Comparison of ENCODE assay signal across 32 cellular contexts in genomic region chr12:25853696-25854095, GRCh38.
"Had no signal": no experiment of that assay in that cellular context is flagged by ENCODE, and none has a peak within 500 bp of the region (broad histone marks: within the 10 kb centered on the region; RNA-seq: fewer than 3 reads in every experiment).

No MANE protein-coding gene starts in this region.

- H3K9me3 ChIP-seq: MG63, SJCRH30 had no signal

- DNase-seq: activated CD4-positive, alpha-beta memory T cell treated with anti-CD3 and anti-CD28 coated beads, Interleukin-2, amount 10 ng/mL, durations not matched to agents 7 days and 5 days; activated CD4-positive, alpha-beta T cell treated with anti-CD3 and anti-CD28 coated beads for 1 hour; activated CD4-positive, alpha-beta T cell treated with anti-CD3 and anti-CD28 coated beads for 48 hours; activated CD4-positive, CD25-positive, alpha-beta regulatory T cell; activated CD8-positive, alpha-beta memory T cell treated with anti-CD3 and anti-CD28 coated beads for 24 hours; activated effector memory CD4-positive, alpha-beta T cell treated with anti-CD3 and anti-CD28 coated beads, Interleukin-2, amount 50 U/mL, for 16 hours; activated naive CD4-positive, alpha-beta T cell; activated naive CD4-positive, alpha-beta T cell treated with anti-CD3 and anti-CD28 coated beads, Interleukin-2, amount 50 U/mL, for 16 hours; activated naive CD8-positive, alpha-beta T cell treated with anti-CD3 and anti-CD28 coated beads for 36 hours; activated T-cell treated with anti-CD3 and anti-CD28 coated beads, Interleukin-2, amount 50 U/mL, for 1 hour; activated T-cell treated with anti-CD3 and anti-CD28 coated beads, Interleukin-2, amount 50 U/mL, for 72 hours; amniotic stem cell; aorta; brain microvascular endothelial cell; central memory CD4-positive, alpha-beta T cell; Kasumi-1; MG63; NCI-H1048; NCI-H1105 treated with DMSO at 0.1 percent for 48 hours; NCI-H1436; NCI-H1694; NCI-H1930; NCI-H2081 treated with DMSO at 0.1 percent for 48 hours; NCI-H345; NCI-H524 treated with DMSO at 0.1 percent for 48 hours; NK-92 treated with Interleukin-12 subunit alpha and Interleukin-12 subunit beta, amount 100 ng/mL, for 24 hours; SHP77; SJCRH30; T1000; WERI-Rb-1 had no signal

- H3K36me3 ChIP-seq: brain microvascular endothelial cell, MG63, SJCRH30, WERI-Rb-1 had no signal

- H3K36me3 Mint-ChIP-seq: activated naive CD8-positive, alpha-beta T cell treated with anti-CD3 and anti-CD28 coated beads for 36 hours had no signal

- H3K27ac Mint-ChIP-seq: activated CD4-positive, alpha-beta memory T cell treated with anti-CD3 and anti-CD28 coated beads, Interleukin-2, amount 10 ng/mL, durations not matched to agents 7 days and 5 days; activated naive CD8-positive, alpha-beta T cell treated with anti-CD3 and anti-CD28 coated beads for 36 hours; activated T-cell treated with anti-CD3 and anti-CD28 coated beads, Interleukin-2, amount 50 U/mL, for 72 hours; activated T-helper 17 cell treated with anti-CD3 and anti-CD28 coated beads, Interleukin-2, amount 50 U/mL, for 72 hours had no signal

- H3K4me3 Mint-ChIP-seq: activated CD4-positive, alpha-beta memory T cell treated with anti-CD3 and anti-CD28 coated beads, Interleukin-2, amount 10 ng/mL, durations not matched to agents 7 days and 5 days; activated naive CD8-positive, alpha-beta T cell treated with anti-CD3 and anti-CD28 coated beads for 36 hours; activated T-cell treated with anti-CD3 and anti-CD28 coated beads, Interleukin-2, amount 50 U/mL, for 72 hours; activated T-helper 17 cell treated with anti-CD3 and anti-CD28 coated beads, Interleukin-2, amount 50 U/mL, for 72 hours had no signal

- H3K27ac ChIP-seq: brain microvascular endothelial cell, SJCRH30, SK-N-MC, WERI-Rb-1 had no signal

- H3K9me3 Mint-ChIP-seq: activated CD4-positive, alpha-beta memory T cell treated with anti-CD3 and anti-CD28 coated beads, Interleukin-2, amount 10 ng/mL, durations not matched to agents 7 days and 5 days; activated naive CD8-positive, alpha-beta T cell treated with anti-CD3 and anti-CD28 coated beads for 36 hours; activated T-cell treated with anti-CD3 and anti-CD28 coated beads, Interleukin-2, amount 50 U/mL, for 72 hours; activated T-helper 17 cell treated with anti-CD3 and anti-CD28 coated beads, Interleukin-2, amount 50 U/mL, for 72 hours had no signal

- H3K4me1 ChIP-seq: SJCRH30 had no signal

- H3K27me3 ChIP-seq: brain microvascular endothelial cell, MG63, SJCRH30 had no signal

- H3K4me3 ChIP-seq: MG63, SJCRH30, SK-N-MC had no signal

- H3K4me1 Mint-ChIP-seq: activated CD4-positive, alpha-beta memory T cell treated with anti-CD3 and anti-CD28 coated beads, Interleukin-2, amount 10 ng/mL, durations not matched to agents 7 days and 5 days; activated naive CD8-positive, alpha-beta T cell treated with anti-CD3 and anti-CD28 coated beads for 36 hours; activated T-helper 17 cell treated with anti-CD3 and anti-CD28 coated beads, Interleukin-2, amount 50 U/mL, for 72 hours had no signal

- ATAC-seq: activated T-cell treated with anti-CD3 and anti-CD28 coated beads, Interleukin-2, amount 50 U/mL, for 72 hours; activated T-helper 17 cell treated with anti-CD3 and anti-CD28 coated beads, Interleukin-2, amount 50 U/mL, for 72 hours had no signal

- H3K27me3 Mint-ChIP-seq: activated naive CD8-positive, alpha-beta T cell treated with anti-CD3 and anti-CD28 coated beads for 36 hours; activated T-helper 17 cell treated with anti-CD3 and anti-CD28 coated beads, Interleukin-2, amount 50 U/mL, for 72 hours had no signal
